In genomic region chr17:31582151-31582907, GRCh38 we compare ENCODE assay signal across 10 cellular contexts.
DNase-seq lines count a peak whose midpoint lies in the region; ATAC-seq, FAIRE-seq and TF ChIP-seq lines count a peak whose summit lies in the region.
"Had no signal": no experiment of that assay in that cellular context is flagged by ENCODE, and none has a peak within 500 bp of the region (broad histone marks: within the 10 kb centered on the region; RNA-seq: fewer than 3 reads in every experiment).

No MANE protein-coding gene starts in this region.

- H3K36me3 ChIP-seq in small intestine (ENCODE audit: control insufficient read depth in 2 of 2, insufficient read depth in 2 of 2, low read length in 2 of 2): no peaks in the 10 kb centered on the region

- H3K9me3 ChIP-seq in T-helper 17 cell (ENCODE audit: control insufficient read depth, low read length, poor library complexity, severe bottlenecking): no peaks in the 10 kb centered on the region
- no peaks in the 10 kb centered on the region for H3K9me3 ChIP-seq in small intestine (ENCODE audit: control insufficient read depth, low read depth)

- WGBS in small intestine, 3 donors: 22 to 35% (median 26%) methylated on average over 8 of the region's 8 CpGs

- H3K27me3 Mint-ChIP-seq in T-helper 17 cell: peaks cover 9% of the 10 kb centered on the region

- peak overlapping the region in 1 of 2 donors; percentile 47 for H3K27ac ChIP-seq in small intestine (ENCODE audit: low read depth in 1 of 2, low read length in 1 of 2)

- H3K36me3 Mint-ChIP-seq in T-helper 17 cell (ENCODE audit: low read depth): no peaks in the 10 kb centered on the region

- H3K4me3 ChIP-seq in small intestine (ENCODE audit: low read depth in 1 of 2, low read length in 2 of 2): no peak overlapping the region

- ATAC-seq in T-helper 17 cell: no peak
- peak; percentile 64 for ATAC-seq in left cardiac atrium
- no peak for ATAC-seq in HG03159 (IDR thresholded peaks at IDR 0.05; ENCODE audit: unreplicated experiment)
- ATAC-seq in HG03095 (IDR thresholded peaks at IDR 0.05; ENCODE audit: unreplicated experiment): no peak
- ATAC-seq: HCT116 had no signal

- no peaks in the 10 kb centered on the region for H3K27me3 ChIP-seq in small intestine (ENCODE audit: control insufficient read depth in 2 of 2, insufficient read depth in 2 of 2, low read length in 2 of 2)

- DNase-seq in T-helper 17 cell (no peak), left cardiac atrium (peak; percentile 77), small intestine (peak; percentile 41), retina (no peak), SHP77 treated with DMSO at 0.1 percent for 48 hours (lab: John Stamatoyannopoulos, UW) (no peak)

- H3K27ac Mint-ChIP-seq in T-helper 17 cell: no peak overlapping the region

- H3K4me3 Mint-ChIP-seq in T-helper 17 cell: peak overlapping the region; percentile 21

- FAIRE-seq in small intestine (lab: Jason Lieb, UNC): no peak
- FAIRE-seq: TTC549 had no signal

- peak; percentile 18 for TF ChIP-seq POLR2A in GM15510 (IDR thresholded peaks at IDR 0.05; ENCODE audit: borderline replicate concordance, extremely low read depth, insufficient read length)

- H3K4me1 Mint-ChIP-seq in T-helper 17 cell: peaks cover 6% of the 10 kb centered on the region

- intact Hi-C loops in left cardiac atrium (cut with DNase I): no loop called here

- H3K4me1 ChIP-seq in small intestine (ENCODE audit: control insufficient read depth in 2 of 2, insufficient read depth in 1 of 2, low read depth in 1 of 2, low read length in 1 of 2): peaks cover 0 to 4% of the 10 kb centered on the region in 2 donors

Comparison
In these comparisons a context has a peak if more than half of its experiments do, and no peak if none do; other contexts are left out.
1. ATAC-seq: peak in left cardiac atrium (2 of 2); none in T-helper 17 cell (single experiment), HG03159 (single experiment) and HG03095 (single experiment).
2. DNase-seq: peak in left cardiac atrium (single experiment) and small intestine (single experiment); none in T-helper 17 cell (0 of 3), retina (single experiment) and SHP77 treated with DMSO at 0.1 percent for 48 hours (single experiment).